In the genomic region with DNA sequence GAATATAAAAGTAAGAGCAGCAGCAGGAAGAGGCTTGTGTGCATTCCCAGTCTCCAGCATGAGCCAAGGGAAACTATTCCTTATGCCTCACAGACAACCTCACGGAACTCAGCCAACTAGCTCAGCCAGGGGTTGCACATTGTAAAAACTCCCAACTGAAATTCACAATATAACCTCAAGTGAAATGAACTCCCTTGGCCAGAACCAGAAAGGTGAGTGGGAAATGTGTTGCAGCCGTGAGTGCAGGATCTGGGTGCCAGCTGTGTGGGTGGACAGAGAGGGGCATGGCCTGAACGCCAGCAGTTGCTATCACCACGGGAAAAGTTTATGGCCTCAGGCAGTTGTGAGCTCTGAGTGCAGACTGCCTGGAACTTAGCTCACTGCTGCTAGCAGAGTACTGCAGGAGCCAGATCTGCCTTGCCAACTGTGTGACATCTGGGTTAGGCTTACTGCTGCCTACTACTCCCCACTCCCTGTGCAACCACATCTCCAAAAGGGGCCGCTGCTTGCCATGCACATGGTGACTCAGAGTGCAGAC, we compare ENCODE assay signal across 11 cellular contexts. TPM values are rescaled to one million over a fixed set of nuclear protein-coding genes. Genes with fewer than 3 reads are reported as not detected.
DNase-seq lines count a peak whose midpoint lies in the region; ATAC-seq and TF ChIP-seq lines count a peak whose summit lies in the region.
"Had no signal": no experiment of that assay in that cellular context is flagged by ENCODE, and none has a peak within 500 bp of the region (broad histone marks: within the 10 kb centered on the region; RNA-seq: fewer than 3 reads in every experiment).

No MANE protein-coding gene starts in this region.

- H3K36me3 ChIP-seq in BE2C (no peaks in the 10 kb centered on the region), gastrocnemius medialis (no peaks in the 10 kb centered on the region), endodermal cell (ENCODE audit: control insufficient read depth, insufficient read depth, low read length) (no peaks in the 10 kb centered on the region), spleen (no peaks in the 10 kb centered on the region)

- TF ChIP-seq CTCF in BE2C (IDR thresholded peaks at IDR 0.05; ENCODE audit: low read depth, low read length) (no peak), fibroblast of mammary gland (conservative IDR thresholded peaks at IDR 0.05; ENCODE audit: control insufficient read depth, insufficient read depth, low read depth, low read length) (no peak), omental fat pad (IDR thresholded peaks at IDR 0.05) (no peak), gastrocnemius medialis (IDR thresholded peaks at IDR 0.05 in 4 of 5, conservative IDR thresholded peaks at IDR 0.05 in 1 of 5) (no peak), endodermal cell (conservative IDR thresholded peaks at IDR 0.05) (no peak), spleen (IDR thresholded peaks at IDR 0.05 in 8 of 11, conservative IDR thresholded peaks at IDR 0.05 in 3 of 11) (no peak)

- peaks cover 4% of the 10 kb centered on the region for H3K36me3 Mint-ChIP-seq in endodermal cell (ENCODE audit: low read depth)

- H3K27ac Mint-ChIP-seq in endodermal cell: no peak overlapping the region
- H3K27ac Mint-ChIP-seq: activated naive CD4-positive, alpha-beta T cell treated with anti-CD3 and anti-CD28 coated beads, Interleukin-2, amount 50 U/mL, for 72 hours had no signal

- no peak for TF ChIP-seq POLR2A in gastrocnemius medialis (IDR thresholded peaks at IDR 0.05)
- no peak for TF ChIP-seq POLR2A in spleen (IDR thresholded peaks at IDR 0.05)

- no peak overlapping the region for H3K27ac ChIP-seq in gastrocnemius medialis
- H3K27ac ChIP-seq in endodermal cell (ENCODE audit: low read depth, low read length): no peak overlapping the region
- no peak overlapping the region for H3K27ac ChIP-seq in spleen
- H3K27ac ChIP-seq: epithelial cell of prostate had no signal

- no peak overlapping the region for H3K4me3 Mint-ChIP-seq in endodermal cell

- peak; percentile 86 for ATAC-seq in omental fat pad (ENCODE audit: low FRiP score)
- ATAC-seq in gastrocnemius medialis: no peak
- ATAC-seq: activated naive CD4-positive, alpha-beta T cell treated with anti-CD3 and anti-CD28 coated beads, Interleukin-2, amount 50 U/mL, for 72 hours had no signal

- peaks cover 7% of the 10 kb centered on the region; the same call in 1 of the 2 replicates for H3K27me3 ChIP-seq in BE2C
- H3K27me3 ChIP-seq in gastrocnemius medialis: no peaks in the 10 kb centered on the region
- no peaks in the 10 kb centered on the region for H3K27me3 ChIP-seq in endodermal cell (ENCODE audit: control insufficient read depth, insufficient read depth, low read length, poor library complexity, severe bottlenecking)
- H3K27me3 ChIP-seq in spleen (replicated peaks in 1 of 7): peaks cover 0 to 4% (median 0%) of the 10 kb centered on the region in 7 donors

- peaks cover 13% of the 10 kb centered on the region for H3K4me1 Mint-ChIP-seq in endodermal cell

- in situ Hi-C loops in gastrocnemius medialis (cut with MboI; ENCODE audit: low sequenced_read_pairs in 4 of 4): no loop called here

- intact Hi-C loops in gastrocnemius medialis (cut with DNase I; ENCODE audit: low total_unique reads): no loop called here
- intact Hi-C loops in spleen (cut with DNase I; ENCODE audit: low total_unique reads): no loop called here

- WGBS in endodermal cell (ENCODE audit: insufficient coverage in 1 of 2, insufficient read length in 1 of 2), 2 experiments: 87 to 91% methylated on average over 4 to 5 of the region's 5 CpGs
- 80 to 86% (median 84%) methylated on average over 4 to 5 of the region's 5 CpGs for WGBS in spleen, 5 donors

- peaks cover 11% of the 10 kb centered on the region for H3K9me3 Mint-ChIP-seq in endodermal cell

- H3K9ac ChIP-seq in endodermal cell (ENCODE audit: extremely low read depth, low read length, poor library complexity, severe bottlenecking): no peak overlapping the region

- DNase-seq in BE2C (peak; percentile 32), RPMI7951 (ENCODE audit: low read depth) (peak; percentile 74), fibroblast of mammary gland (ENCODE audit: low read depth) (peak; percentile 17), omental fat pad (ENCODE audit: low spot score) (no peak), gastrocnemius medialis (no peak), endodermal cell (no peak), NCI-H1092 treated with DMSO at 0.1 percent for 48 hours (lab: John Stamatoyannopoulos, UW) (no peak), spleen (no peak)
- DNase-seq: OCI-M1 had no signal

- H3K27me3 Mint-ChIP-seq in endodermal cell (ENCODE audit: insufficient read depth): peaks cover 5% of the 10 kb centered on the region

- H3K9me3 ChIP-seq in BE2C: no peaks in the 10 kb centered on the region
- H3K9me3 ChIP-seq in gastrocnemius medialis: no peaks in the 10 kb centered on the region
- peaks cover 11% of the 10 kb centered on the region for H3K9me3 ChIP-seq in endodermal cell (ENCODE audit: control insufficient read depth, low read length)
- peaks cover 0 to 15% (median 1%) of the 10 kb centered on the region in 8 donors for H3K9me3 ChIP-seq in spleen

- H3K4me1 ChIP-seq in BE2C: no peaks in the 10 kb centered on the region
- H3K4me1 ChIP-seq in gastrocnemius medialis: peaks cover 0 to 5% of the 10 kb centered on the region in 2 donors
- no peaks in the 10 kb centered on the region for H3K4me1 ChIP-seq in endodermal cell (ENCODE audit: control insufficient read depth, insufficient read depth, low read length)
- H3K4me1 ChIP-seq in spleen: peaks cover 0 to 11% (median 0%) of the 10 kb centered on the region in 6 donors

- H3K4me3 ChIP-seq in BE2C (ENCODE audit: low read depth, low read length) (no peak overlapping the region), fibroblast of mammary gland (ENCODE audit: control insufficient read depth, low read depth, low read length) (no peak overlapping the region), gastrocnemius medialis (no peak overlapping the region), endodermal cell (ENCODE audit: low read length) (no peak overlapping the region), spleen (no peak overlapping the region)

RNA-seq across cellular contexts. Expression of a gene that starts 2.3 kb away (rescaled TPM):
- not detected for polyA plus RNA-seq in BE2C (2012; ENCODE audit: insufficient read depth, insufficient read length, low read depth)
- total RNA-seq in RPMI7951 (2014; rRNA removed; shearing (Covaris generic)): 0.12 TPM in 1 of 2 replicates, not detected in the other
- total RNA-seq in omental fat pad (10 to 100 TPM in 1 of 4 donors, 1 to 10 TPM in 3; 2.3 to 16.7 (median 7.1) TPM), gastrocnemius medialis (1 to 10 TPM in 3 of 4 donors, under 1 TPM in 1; 1.00 to 3.6 (median 1.6) TPM), endodermal cell (not detected), spleen (10 to 100 TPM in 1 of 7 donors, 1 to 10 TPM in 6; 6.0 to 12.4 (median 7.7) TPM)
- 0.18 TPM for polyA plus RNA-seq in endodermal cell (2013, experiment 1 of 2)
- 0.08 TPM for polyA plus RNA-seq in endodermal cell (2013, experiment 2 of 2)
- 1 to 10 TPM; 1.5 to 4.2 (median 2.4) TPM for polyA plus RNA-seq in spleen
- total RNA-seq: activated naive CD4-positive, alpha-beta T cell treated with anti-CD3 and anti-CD28 coated beads, Interleukin-2, amount 50 U/mL, for 72 hours had no signal

RNA-seq across cellular contexts. Expression of a gene that starts 28.9 kb away (rescaled TPM):
- polyA plus RNA-seq in BE2C (2012; ENCODE audit: insufficient read depth, insufficient read length, low read depth): 0.23 TPM
- not detected in 2 replicates for total RNA-seq in RPMI7951 (2014; rRNA removed; shearing (Covaris generic))
- total RNA-seq in omental fat pad (10 to 100 TPM; 12.6 to 27.6 (median 18.8) TPM), gastrocnemius medialis (10 to 100 TPM in 1 of 4 donors, 1 to 10 TPM in 3; 1.1 to 40.7 (median 3.6) TPM), endodermal cell (not detected), spleen (100 to 1,000 TPM in 1 of 7 donors, 10 to 100 TPM in 6; 37.4 to 111 (median 51.8) TPM)
- polyA plus RNA-seq in endodermal cell (2013, experiment 1 of 2): not detected
- not detected for polyA plus RNA-seq in endodermal cell (2013, experiment 2 of 2)
- polyA plus RNA-seq in spleen: 10 to 100 TPM in 2 of 3 donors, 1 to 10 TPM in 1; 7.7 to 20.4 (median 11.7) TPM

Comparison
In these comparisons a context has a peak if more than half of its experiments do, and no peak if none do; other contexts are left out.
1. DNase-seq: peak in BE2C (single experiment), RPMI7951 (single experiment) and fibroblast of mammary gland (single experiment); none in omental fat pad (single experiment), gastrocnemius medialis (0 of 2), endodermal cell (single experiment), NCI-H1092 treated with DMSO at 0.1 percent for 48 hours (single experiment) and spleen (single experiment).